In genomic region chrX:53728506-53728905, GRCh38 we compare ENCODE assay signal across 1 cellular context.
TF ChIP-seq lines count a peak whose summit lies in the region.

No MANE protein-coding gene starts in this region.

TF ChIP-seq in endothelial cell of umbilical vein, 7 proteins besides CTCF, POLR2A, EP300 and RAD21 (continued from another document):
- TF ChIP-seq GATA2 (IDR thresholded peaks at IDR 0.05; ENCODE audit: insufficient read depth, insufficient read length, low read depth, low read length) (no peak), MAX (IDR thresholded peaks at IDR 0.05; ENCODE audit: insufficient read depth, insufficient read length) (no peak)
TF ChIP-seq in endothelial cell of umbilical vein: peak in this region for 0.
